Comparison of ENCODE assay signal across 8 cellular contexts in genomic region chr4:133147365-133147821, GRCh38. TPM values are rescaled to one million over a fixed set of nuclear protein-coding genes. Genes with fewer than 3 reads are reported as not detected.
A peak's percentile ranks its signal among the peaks of the same experiment; 100 is the strongest.
DNase-seq lines count a peak whose midpoint lies in the region; ATAC-seq and TF ChIP-seq lines count a peak whose summit lies in the region.
"Had no signal": no experiment of that assay in that cellular context is flagged by ENCODE, and none has a peak within 500 bp of the region (broad histone marks: within the 10 kb centered on the region; RNA-seq: fewer than 3 reads in every experiment).

No MANE protein-coding gene starts in this region.

- no peak for TF ChIP-seq CTCF in HEK293 (tag by site-specific recombination; IDR thresholded peaks at IDR 0.05)

- CTCF ChIA-PET in HEK293 (lab: Yijun Ruan, JAX), result interaction anchor here (0.6 to 1.7 kb wide), 13 partner anchors 11 to 1787 kb away, joined by 3 to 11 read pairs (median 5); no protein-coding TSS in a partner anchor

- no peaks in the 10 kb centered on the region for H3K9me3 ChIP-seq in HEK293 (ENCODE audit: control insufficient read depth, insufficient read depth, low read depth, low read length)
- H3K9me3 ChIP-seq in iPS-18a (ENCODE audit: control insufficient read depth, low read depth, low read length), result no peaks in the 10 kb centered on the region
- no peaks in the 10 kb centered on the region for H3K9me3 ChIP-seq in stomach smooth muscle (ENCODE audit: control insufficient read depth in 2 of 2, low read length in 2 of 2)
- H3K9me3 ChIP-seq: mucosa of descending colon had no signal

- H3K27ac ChIP-seq in HEK293 (ENCODE audit: extremely low read depth, low read depth, low read length) (no peak overlapping the region), iPS-18a (ENCODE audit: low read length) (no peak overlapping the region), stomach smooth muscle (ENCODE audit: low read length) (no peak overlapping the region)

- peak overlapping the region; percentile 24 for H3K9ac ChIP-seq in iPS-18a (ENCODE audit: low read length)
- H3K9ac ChIP-seq in stomach smooth muscle (ENCODE audit: low read length in 2 of 2), result peak overlapping the region; percentile 21 to 35

- ATAC-seq in sciatic nerve (no peak), GM18511 (IDR thresholded peaks at IDR 0.05; ENCODE audit: unreplicated experiment) (no peak), GM21367 (IDR thresholded peaks at IDR 0.05; ENCODE audit: unreplicated experiment) (no peak)
- ATAC-seq: mucosa of descending colon had no signal

- peaks cover 74% of the 10 kb centered on the region for H3K27me3 ChIP-seq in iPS-18a (ENCODE audit: control insufficient read depth, insufficient read depth, low read length)
- peaks cover 5 to 14% of the 10 kb centered on the region in 2 donors for H3K27me3 ChIP-seq in stomach smooth muscle (ENCODE audit: control insufficient read depth in 1 of 2, insufficient read depth in 2 of 2, low read length in 2 of 2)

- DNase-seq in UCSD-AML1 (lab: John Stamatoyannopoulos, UW; ENCODE audit: unreplicated experiment) (peak; percentile 2), sciatic nerve (ENCODE audit: low spot score) (no peak)

- POLR2A ChIA-PET in HEK293 (lab: Yijun Ruan, JAX), result no interaction called here

- intact Hi-C loops in sciatic nerve (cut with DNase I), result no loop called here

- H3K36me3 ChIP-seq in HEK293 (ENCODE audit: control insufficient read depth in 2 of 2, insufficient read depth in 1 of 2, low read length in 2 of 2) (no peaks in the 10 kb centered on the region), iPS-18a (ENCODE audit: control insufficient read depth, low read depth, low read length) (no peaks in the 10 kb centered on the region), stomach smooth muscle (ENCODE audit: control insufficient read depth in 2 of 2, insufficient read depth in 2 of 2, low read length in 2 of 2) (no peaks in the 10 kb centered on the region)

- H3K4me1 ChIP-seq in HEK293 (ENCODE audit: control insufficient read depth, insufficient read depth, low read length), result no peaks in the 10 kb centered on the region; the same call in 1 of the 2 replicates
- peaks cover 17% of the 10 kb centered on the region for H3K4me1 ChIP-seq in iPS-18a (ENCODE audit: control insufficient read depth, low read depth, low read length)
- peaks cover 39% of the 10 kb centered on the region for H3K4me1 ChIP-seq in stomach smooth muscle (ENCODE audit: control insufficient read depth, insufficient read depth, low read length)

- H3K4me3 ChIP-seq in HEK293 (ENCODE audit: low read depth, low read length) (peak overlapping the region; percentile 36), iPS-18a (ENCODE audit: low read length) (peak overlapping the region; percentile 73), stomach smooth muscle (ENCODE audit: low read length in 2 of 2) (peak overlapping the region; percentile 81 to 91)
- H3K4me3 ChIP-seq: mucosa of descending colon had no signal

TF ChIP-seq in HEK293, 187 proteins besides CTCF, POLR2A, EP300 and RAD21:
- TF ChIP-seq ZNF394 (tag by site-specific recombination; IDR thresholded peaks at IDR 0.05; ENCODE audit: borderline replicate concordance) (no peak), FEZF1 (tag by site-specific recombination; IDR thresholded peaks at IDR 0.05) (no peak), ZFP41 (tag by site-specific recombination; IDR thresholded peaks at IDR 0.05; ENCODE audit: borderline replicate concordance) (no peak), ZNF426 (tag by site-specific recombination; IDR thresholded peaks at IDR 0.05) (no peak), SALL2 (tag by site-specific recombination; IDR thresholded peaks at IDR 0.05; ENCODE audit: borderline replicate concordance) (no peak), ZNF2 (tag by site-specific recombination; IDR thresholded peaks at IDR 0.05) (no peak), ZNF677 (tag by site-specific recombination; IDR thresholded peaks at IDR 0.05) (no peak), YY2 (tag by site-specific recombination; IDR thresholded peaks at IDR 0.05) (no peak), BCL11A (tag by site-specific recombination; IDR thresholded peaks at IDR 0.05; ENCODE audit: low read depth) (no peak), ZNF600 (tag by site-specific recombination; IDR thresholded peaks at IDR 0.05) (no peak)

RNA-seq across cellular contexts. Expression of gene PCDH10, which starts 1.7 kb away (rescaled TPM):
- total RNA-seq in sciatic nerve, result 7.1 TPM

Comparison
In these comparisons a context has a peak if more than half of its experiments do, and no peak if none do; other contexts are left out.
1. H3K4me3 ChIP-seq: peak in every context shown above with its lines; median percentile 86 in stomach smooth muscle; 73 in iPS-18a; 36 in HEK293.